In the genomic region with DNA sequence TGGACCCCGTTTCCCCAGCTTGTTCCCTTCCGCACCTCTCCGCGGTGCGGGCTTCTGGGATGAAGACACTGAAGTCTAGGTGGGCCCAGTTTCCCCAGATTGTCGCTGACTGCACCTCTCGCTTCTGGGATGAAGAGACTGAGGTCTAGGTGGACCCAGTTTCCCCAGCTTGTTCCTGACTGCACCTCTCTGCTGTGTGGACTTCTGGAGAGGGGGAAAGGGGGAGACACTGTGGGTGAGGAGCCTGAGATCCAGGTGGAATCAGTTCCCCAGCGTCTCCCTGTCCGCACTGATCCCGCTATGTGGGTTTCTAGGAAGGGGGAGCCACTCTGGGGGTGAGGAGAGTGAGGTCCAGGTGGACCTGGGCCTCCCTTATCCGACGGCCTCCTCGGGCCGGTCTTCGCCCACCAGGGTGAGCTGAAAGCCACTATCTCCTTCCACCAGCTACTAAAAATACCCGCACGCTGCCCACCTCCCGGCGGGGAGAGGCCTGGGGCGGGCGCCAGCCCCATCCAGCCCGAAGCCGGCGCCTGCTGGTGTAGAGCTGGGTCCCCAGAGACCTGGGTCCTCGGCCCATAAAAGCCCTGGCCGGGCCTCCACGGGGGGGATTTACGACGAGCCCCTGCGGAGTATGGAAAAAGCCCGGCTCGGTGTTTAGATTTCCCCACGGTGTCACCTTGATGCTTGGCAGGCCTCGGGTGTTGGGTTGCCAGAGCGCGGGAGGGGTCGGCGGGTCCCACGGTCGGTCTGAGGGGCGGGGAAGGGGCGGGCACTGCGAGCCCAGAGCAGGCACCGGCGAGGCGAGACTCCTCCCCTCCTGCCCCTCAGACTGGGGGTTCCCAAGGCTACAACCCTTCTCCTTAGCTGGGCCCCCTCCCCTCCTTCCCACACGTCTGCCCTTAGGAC, we compare ENCODE assay signal across 9 cellular contexts. TPM values are rescaled to one million over a fixed set of nuclear protein-coding genes. Genes with fewer than 3 reads are reported as not detected.
DNase-seq lines count a peak whose midpoint lies in the region; ATAC-seq and TF ChIP-seq lines count a peak whose summit lies in the region.
"Had no signal": no experiment of that assay in that cellular context is flagged by ENCODE, and none has a peak within 500 bp of the region (broad histone marks: within the 10 kb centered on the region; RNA-seq: fewer than 3 reads in every experiment).

No MANE protein-coding gene starts in this region.

- TF ChIP-seq CTCF in dorsolateral prefrontal cortex (IDR thresholded peaks at IDR 0.05 in 54 of 56, conservative IDR thresholded peaks at IDR 0.05 in 2 of 56; ENCODE audit: low read depth in 1 of 56, partially characterized antibody in 56 of 56) (no peak), tibial nerve (IDR thresholded peaks at IDR 0.05) (no peak)

- H3K4me3 ChIP-seq in dorsolateral prefrontal cortex = peak overlapping the region; percentile 19 to 78 (median 53)
- H3K4me3 ChIP-seq in mesodermal cell (ENCODE audit: extremely low read depth, insufficient read depth, low read length, poor library complexity, severe bottlenecking) = peak overlapping the region; percentile 61
- H3K4me3 ChIP-seq in tibial nerve = peak overlapping the region; percentile 24 to 54 (median 34)

- TF ChIP-seq EP300 in tibial nerve (IDR thresholded peaks at IDR 0.05) = no peak

- ATAC-seq in HG03196 (IDR thresholded peaks at IDR 0.05; ENCODE audit: unreplicated experiment) (no peak), GM19324 (IDR thresholded peaks at IDR 0.05; ENCODE audit: low FRiP score, unreplicated experiment) (no peak)

- H3K27me3 ChIP-seq in dorsolateral prefrontal cortex (peaks cover 0 to 48% (median 22%) of the 10 kb centered on the region in 45 donors), tibial nerve (peaks cover 0 to 58% of the 10 kb centered on the region in 2 donors)

- peak; percentile 32; the same call in 1 of the 2 replicates for TF ChIP-seq POLR2A in Raji (IDR thresholded peaks at IDR 0.05; ENCODE audit: insufficient read depth, low read depth, low read length)
- TF ChIP-seq POLR2A in tibial nerve (IDR thresholded peaks at IDR 0.05) = no peak

- H3K4me1 ChIP-seq in mesodermal cell (ENCODE audit: control insufficient read depth, insufficient read depth, low read length, poor library complexity, severe bottlenecking) (no peaks in the 10 kb centered on the region), tibial nerve (peaks cover 0 to 19% (median 8%) of the 10 kb centered on the region in 4 donors)

- DNase-seq in activated T-cell treated with anti-CD3 and anti-CD28 coated beads for 24 hours (ENCODE audit: low read depth) = peak; percentile 19
- DNase-seq in activated T-cell treated with anti-CD3 and anti-CD28 coated beads for 4 hours = no peak
- no peak for DNase-seq in dorsolateral prefrontal cortex
- DNase-seq in tibial nerve (ENCODE audit: low spot score in 2 of 2) = no peak

- no peaks in the 10 kb centered on the region for H3K9me3 ChIP-seq in mesodermal cell (ENCODE audit: control insufficient read depth, low read length)
- H3K9me3 ChIP-seq in tibial nerve = no peaks in the 10 kb centered on the region

- intact Hi-C loops in dorsolateral prefrontal cortex (cut with DNase I) = no loop called here

- 6 to 12% methylated on average over 24 to 37 of the region's 47 CpGs for WGBS in mesodermal cell (ENCODE audit: insufficient coverage in 2 of 2), 2 experiments
- 7% methylated on average over 28 to 36 of the region's 47 CpGs for WGBS in tibial nerve, 2 donors

- H3K27ac ChIP-seq in dorsolateral prefrontal cortex (peak overlapping the region in 18 of 59 donors; percentile 31 to 84 (median 58)), mesodermal cell (ENCODE audit: low read depth, low read length, severe bottlenecking) (peak overlapping the region; percentile 97), tibial nerve (peak overlapping the region in 3 of 4 donors; percentile 42 to 57 (median 54))

- H3K36me3 ChIP-seq in mesodermal cell (ENCODE audit: control insufficient read depth, insufficient read depth, low read length) (no peaks in the 10 kb centered on the region), tibial nerve (no peaks in the 10 kb centered on the region)

RNA-seq across cellular contexts. Expression of gene FUT6, which starts 10.6 kb away (rescaled TPM):
- 1 to 10 TPM in 3 of 120 experiments, under 1 TPM in 8, not detected in 109; 0.21 to 1.5 (median 0.46) TPM for total RNA-seq in dorsolateral prefrontal cortex
- not detected for polyA plus RNA-seq in mesodermal cell (2013, experiment 1 of 2)
- polyA plus RNA-seq in mesodermal cell (2013, experiment 2 of 2) = not detected
- total RNA-seq in tibial nerve = not detected
- total RNA-seq: frontal cortex had no signal

RNA-seq across cellular contexts. Expression of gene FUT3, which starts 22.3 kb away (rescaled TPM):
- total RNA-seq in dorsolateral prefrontal cortex = 1 to 10 TPM in 15 of 120 experiments, under 1 TPM in 29, not detected in 76; 0.19 to 2.2 (median 0.63) TPM
- not detected for polyA plus RNA-seq in mesodermal cell (2013, experiment 1 of 2)
- not detected for polyA plus RNA-seq in mesodermal cell (2013, experiment 2 of 2)
- under 1 TPM in 1 of 4 donors, not detected in 3; 0.90 TPM for total RNA-seq in tibial nerve
- total RNA-seq: frontal cortex had no signal

RNA-seq across cellular contexts. Expression of gene NRTN, which starts 24.0 kb away (rescaled TPM):
- total RNA-seq in dorsolateral prefrontal cortex (1 to 10 TPM in 2 of 120 experiments, under 1 TPM in 7, not detected in 111; 0.37 to 3.6 (median 0.51) TPM), tibial nerve (not detected)
- polyA plus RNA-seq in mesodermal cell (2013, experiment 1 of 2) = 2.1 TPM
- 3.0 TPM for polyA plus RNA-seq in mesodermal cell (2013, experiment 2 of 2)
- total RNA-seq: frontal cortex had no signal

RNA-seq across cellular contexts. Expression of gene DUS3L, which starts 38.0 kb away (rescaled TPM):
- total RNA-seq in dorsolateral prefrontal cortex (10 to 100 TPM; 12.7 to 37.4 (median 23.8) TPM), tibial nerve (10 to 100 TPM; 33.2 to 75.9 (median 54.2) TPM)
- 15.4 TPM for polyA plus RNA-seq in mesodermal cell (2013, experiment 1 of 2)
- 10.7 TPM for polyA plus RNA-seq in mesodermal cell (2013, experiment 2 of 2)

RNA-seq across cellular contexts. Expression of gene FUT5, which starts 41.4 kb away (rescaled TPM):
- total RNA-seq in dorsolateral prefrontal cortex = 1 to 10 TPM in 3 of 120 experiments, under 1 TPM in 28, not detected in 89; 0.24 to 2.4 (median 0.49) TPM
- polyA plus RNA-seq in mesodermal cell (2013, experiment 1 of 2) = not detected
- not detected for polyA plus RNA-seq in mesodermal cell (2013, experiment 2 of 2)
- total RNA-seq in tibial nerve = not detected
- total RNA-seq: frontal cortex had no signal
